9 cellular contexts compared by ENCODE assay signal in the genomic region with DNA sequence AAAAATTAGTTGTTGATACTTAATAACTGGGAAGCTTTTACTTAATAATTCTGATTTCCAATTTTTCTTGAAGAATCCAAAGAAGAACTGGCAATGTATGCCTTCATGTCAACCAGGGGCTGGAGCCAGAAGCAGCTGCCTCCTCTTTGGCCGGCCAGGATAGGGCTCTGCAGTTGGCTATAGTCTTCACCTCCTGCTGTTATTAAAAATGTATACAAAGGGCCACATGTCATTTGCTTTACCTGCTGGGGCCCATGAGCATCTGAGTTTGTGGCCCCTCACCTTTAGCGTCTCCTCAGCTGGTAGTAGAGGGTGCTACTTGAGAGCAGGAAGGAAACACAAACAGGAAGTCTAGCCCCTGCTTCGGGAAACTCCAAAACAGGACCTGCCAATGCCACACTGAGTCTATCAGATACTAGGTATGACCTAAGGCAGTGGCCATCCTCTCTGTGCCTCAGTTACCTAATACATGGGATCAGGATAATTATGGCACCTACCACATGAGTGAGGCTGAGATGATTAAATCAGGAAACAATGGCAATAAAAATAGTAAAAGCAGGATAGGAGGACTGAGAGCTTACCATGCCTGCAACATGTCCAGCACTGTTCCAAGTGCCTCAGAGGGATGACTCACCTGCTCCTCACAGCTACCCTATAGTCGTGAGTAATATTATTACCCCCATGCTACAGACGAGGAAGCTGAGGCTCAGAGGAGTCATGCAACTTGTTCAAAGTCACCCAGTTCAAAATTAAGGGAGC. TPM values are rescaled to one million over a fixed set of nuclear protein-coding genes. Genes with fewer than 3 reads are reported as not detected.
DNase-seq lines count a peak whose midpoint lies in the region; ATAC-seq and TF ChIP-seq lines count a peak whose summit lies in the region.
"Had no signal": no experiment of that assay in that cellular context is flagged by ENCODE, and none has a peak within 500 bp of the region (broad histone marks: within the 10 kb centered on the region; RNA-seq: fewer than 3 reads in every experiment).

No MANE protein-coding gene starts in this region.

- H3K4me3 ChIP-seq in fibroblast of villous mesenchyme (ENCODE audit: low read depth, low read length) = no peak overlapping the region
- H3K4me3 ChIP-seq: transverse colon had no signal

- DNase-seq in activated naive CD4-positive, alpha-beta T cell treated with Interleukin-2 at 50 U/mL for 16 hours = peak; percentile 56
- DNase-seq in activated naive CD4-positive, alpha-beta T cell (lab: John Stamatoyannopoulos, UW) = no peak
- DNase-seq in activated CD4-positive, alpha-beta T cell treated with anti-CD3 and anti-CD28 coated beads, Interleukin-2, amount 50 U/mL, for 48 hours = peak; percentile 50 to 64
- DNase-seq in fibroblast of villous mesenchyme (ENCODE audit: low read depth) = peak; percentile 66
- DNase-seq in stromal cell of bone marrow (ENCODE audit: low read depth) = peak; percentile 65
- DNase-seq in cortex of kidney (lab: John Stamatoyannopoulos, UW) = no peak
- no peak for DNase-seq in iPS-NIHi7 (ENCODE audit: extremely low spot score)
- DNase-seq: transverse colon had no signal

- no peak for TF ChIP-seq CTCF in fibroblast of villous mesenchyme (IDR thresholded peaks at IDR 0.05; ENCODE audit: insufficient read depth, low read depth, low read length)

- ATAC-seq in GM19395 (IDR thresholded peaks at IDR 0.05; ENCODE audit: unreplicated experiment) = no peak

RNA-seq across cellular contexts. Expression of a gene that starts 21.3 kb away (rescaled TPM):
- total RNA-seq in fibroblast of villous mesenchyme = 3.0 and 3.2 TPM in 2 replicates

RNA-seq across cellular contexts. Expression of a gene that starts 45.0 kb away (rescaled TPM):
- total RNA-seq in fibroblast of villous mesenchyme = 501 and 537 TPM in 2 replicates

RNA-seq across cellular contexts. Expression of a gene that starts 50.4 kb away (rescaled TPM):
- 18.7 and 28.1 TPM in 2 replicates for total RNA-seq in fibroblast of villous mesenchyme

Comparison
In these comparisons a context has a peak if more than half of its experiments do, and no peak if none do; other contexts are left out.
1. DNase-seq: peak in activated naive CD4-positive, alpha-beta T cell treated with Interleukin-2 at 50 U/mL for 16 hours (single experiment), activated CD4-positive, alpha-beta T cell treated with anti-CD3 and anti-CD28 coated beads, Interleukin-2, amount 50 U/mL, for 48 hours (2 of 2), fibroblast of villous mesenchyme (single experiment) and stromal cell of bone marrow (single experiment); none in activated naive CD4-positive, alpha-beta T cell (0 of 4), cortex of kidney (single experiment) and iPS-NIHi7 (single experiment).